1 cellular context compared by ENCODE assay signal in the genomic region with DNA sequence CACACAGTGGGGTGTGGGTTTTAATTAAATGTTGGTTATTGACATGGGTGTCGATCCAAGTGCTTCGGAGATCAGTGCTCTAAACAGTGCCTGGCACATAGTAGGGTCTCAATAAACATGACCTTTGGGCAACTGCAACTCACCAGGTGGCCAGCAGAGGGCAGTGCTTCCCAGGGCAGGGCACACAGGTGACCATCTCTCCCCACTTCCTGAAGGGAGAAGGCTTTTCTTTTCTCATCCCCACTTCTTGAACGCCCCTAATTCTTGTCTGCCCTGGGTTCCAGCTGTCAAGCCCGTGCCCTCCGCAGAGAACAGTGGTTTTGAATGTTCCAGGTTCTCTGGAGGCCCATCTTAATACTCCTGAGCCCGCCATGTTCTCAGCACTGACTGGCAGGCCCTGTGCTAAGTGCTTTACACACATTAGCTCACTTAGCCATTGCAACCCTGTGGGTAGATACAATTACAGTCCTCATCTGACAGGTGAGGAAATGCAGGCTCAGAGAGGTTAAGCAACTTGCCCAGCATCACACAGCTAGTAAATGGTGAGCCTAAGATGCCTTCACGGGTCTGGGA.
TF ChIP-seq lines count a peak whose summit lies in the region.

No MANE protein-coding gene starts in this region.

TF ChIP-seq in WTC11, 78 proteins besides CTCF, POLR2A, EP300 and RAD21:
- TF ChIP-seq, protein P1, sequence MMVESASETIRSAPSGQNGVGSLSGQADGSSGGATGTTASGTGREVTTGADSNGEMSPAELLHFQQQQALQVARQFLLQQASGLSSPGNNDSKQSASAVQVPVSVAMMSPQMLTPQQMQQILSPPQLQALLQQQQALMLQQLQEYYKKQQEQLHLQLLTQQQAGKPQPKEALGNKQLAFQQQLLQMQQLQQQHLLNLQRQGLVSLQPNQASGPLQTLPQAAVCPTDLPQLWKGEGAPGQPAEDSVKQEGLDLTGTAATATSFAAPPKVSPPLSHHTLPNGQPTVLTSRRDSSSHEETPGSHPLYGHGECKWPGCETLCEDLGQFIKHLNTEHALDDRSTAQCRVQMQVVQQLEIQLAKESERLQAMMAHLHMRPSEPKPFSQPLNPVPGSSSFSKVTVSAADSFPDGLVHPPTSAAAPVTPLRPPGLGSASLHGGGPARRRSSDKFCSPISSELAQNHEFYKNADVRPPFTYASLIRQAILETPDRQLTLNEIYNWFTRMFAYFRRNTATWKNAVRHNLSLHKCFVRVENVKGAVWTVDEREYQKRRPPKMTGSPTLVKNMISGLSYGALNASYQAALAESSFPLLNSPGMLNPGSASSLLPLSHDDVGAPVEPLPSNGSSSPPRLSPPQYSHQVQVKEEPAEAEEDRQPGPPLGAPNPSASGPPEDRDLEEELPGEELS (CRISPR knock-in tag; IDR thresholded peaks at IDR 0.05): no peak
- TF ChIP-seq HMGA2 (CRISPR knock-in tag; IDR thresholded peaks at IDR 0.05) (no peak), ESRRA (CRISPR knock-in tag; IDR thresholded peaks at IDR 0.05; ENCODE audit: borderline replicate concordance) (peak; percentile 97; the same call in 1 of the 2 replicates)
